Comparison of ENCODE assay signal across 22 cellular contexts in the genomic region with DNA sequence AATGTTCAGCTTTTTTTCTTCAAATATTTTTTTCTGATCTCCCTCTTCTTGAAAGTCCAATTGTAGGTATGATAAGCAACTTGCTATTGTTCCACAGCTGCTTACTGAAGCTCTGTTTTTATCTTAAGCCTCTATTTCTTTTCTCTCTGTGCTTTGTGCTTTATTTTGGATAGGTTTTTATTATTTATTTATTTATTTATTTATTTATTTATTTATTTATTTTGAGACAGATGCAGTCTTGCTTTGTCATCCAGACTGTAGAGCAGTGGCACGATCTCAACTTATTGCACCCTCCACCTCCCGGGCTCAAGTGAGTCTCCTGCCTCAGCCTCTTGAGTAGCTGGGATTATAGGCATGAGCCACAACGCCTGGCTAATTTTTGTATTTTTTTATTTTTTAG.
A peak's percentile ranks its signal among the peaks of the same experiment; 100 is the strongest.
DNase-seq lines count a peak whose midpoint lies in the region; ATAC-seq, FAIRE-seq and TF ChIP-seq lines count a peak whose summit lies in the region.
"Had no signal": no experiment of that assay in that cellular context is flagged by ENCODE, and none has a peak within 500 bp of the region (broad histone marks: within the 10 kb centered on the region; RNA-seq: fewer than 3 reads in every experiment).

No MANE protein-coding gene starts in this region.

- no peak overlapping the region for H3K9ac ChIP-seq in SK-N-SH

- no peak for TF ChIP-seq RAD21 in SK-N-SH (IDR thresholded peaks at IDR 0.05; ENCODE audit: low read length)

- no peak overlapping the region for H3K4me3 ChIP-seq in SK-N-SH (ENCODE audit: low read depth in 2 of 2, low read length in 1 of 2)
- H3K4me3 ChIP-seq in SJSA1 = no peak overlapping the region
- H3K4me3 ChIP-seq in pancreas = no peak overlapping the region

- H3K27ac Mint-ChIP-seq in mesothelial cell of epicardium = peak overlapping the region; percentile 7
- H3K27ac Mint-ChIP-seq: CD4-positive, alpha-beta T cell had no signal

- H3F3A ChIP-seq in SK-N-SH (replicated peaks; ENCODE audit: insufficient read depth) = peaks cover 32% of the 10 kb centered on the region

- DNase-seq in SK-N-SH = no peak
- DNase-seq in SJSA1 (ENCODE audit: low read depth in 1 of 2, low spot score in 2 of 2) = no peak
- DNase-seq in mesothelial cell of epicardium (ENCODE audit: low spot score in 2 of 2, unreplicated experiment in 2 of 2) = no peak
- DNase-seq in NCI-H2029 treated with DMSO at 0.1 percent for 48 hours (lab: John Stamatoyannopoulos, UW) = no peak
- no peak for DNase-seq in frontal cortex (ENCODE audit: low spot score in 2 of 2)
- DNase-seq in pancreas = no peak
- DNase-seq: Caco-2; CD4-positive, alpha-beta T cell; DMS153; GF-D8; Kasumi-1; NCI-H1105; NCI-H1694; NCI-H510A treated with DMSO at 0.1 percent for 48 hours; NCI-H774; RPMI8226; SIG-M5 had no signal

- POLR2A ChIA-PET in SK-N-SH (lab: Yijun Ruan, JAX) = no interaction called here

- no peak overlapping the region for H2AFZ ChIP-seq in SK-N-SH (ENCODE audit: low read depth)

- CTCF ChIA-PET in SK-N-SH (lab: Yijun Ruan, JAX) = no interaction called here

- peaks cover 0 to 12% of the 10 kb centered on the region in 2 experiments for H3K36me3 ChIP-seq in SK-N-SH (replicated peaks in 1 of 2; ENCODE audit: control insufficient read depth in 1 of 2, insufficient read depth in 2 of 2, low read length in 1 of 2)
- H3K36me3 ChIP-seq in SJSA1 = no peaks in the 10 kb centered on the region
- H3K36me3 ChIP-seq in pancreas = no peaks in the 10 kb centered on the region

- peaks cover 38% of the 10 kb centered on the region for H3K4me1 Mint-ChIP-seq in mesothelial cell of epicardium

- H4K20me1 ChIP-seq in SK-N-SH (ENCODE audit: insufficient read depth) = no peaks in the 10 kb centered on the region

- ATAC-seq in SK-N-SH treated with all-trans-retinoic acid at 6 μM for 48 hours (no peak), HG02973 (IDR thresholded peaks at IDR 0.05; ENCODE audit: unreplicated experiment) (no peak), pancreas (no peak)

- no peaks in the 10 kb centered on the region for H3K27me3 ChIP-seq in SK-N-SH (ENCODE audit: insufficient read depth)
- no peaks in the 10 kb centered on the region for H3K27me3 ChIP-seq in SJSA1 (replicated peaks)
- H3K27me3 ChIP-seq in pancreas = no peaks in the 10 kb centered on the region

- WGBS in SK-N-SH (ENCODE audit: low lambda C conversion rate) = 95% methylated on average over 3 of the region's 3 CpGs
- WGBS in pancreas, 2 donors = 88 to 94% methylated on average over 3 of the region's 3 CpGs

- H3K9me3 Mint-ChIP-seq in mesothelial cell of epicardium = peaks cover 4% of the 10 kb centered on the region
- H3K9me3 Mint-ChIP-seq: CD4-positive, alpha-beta T cell; IgD-negative memory B cell had no signal

- H3K4me3 Mint-ChIP-seq in mesothelial cell of epicardium = no peak overlapping the region
- H3K4me3 Mint-ChIP-seq: CD4-positive, alpha-beta T cell; IgD-negative memory B cell had no signal

- no peaks in the 10 kb centered on the region for H3K27me3 Mint-ChIP-seq in mesothelial cell of epicardium (ENCODE audit: low read depth)
- H3K27me3 Mint-ChIP-seq: CD4-positive, alpha-beta T cell; IgD-negative memory B cell had no signal

- FAIRE-seq in frontal cortex (lab: Jason Lieb, UNC) (no peak), pancreas (lab: Jason Lieb, UNC) (no peak)
- FAIRE-seq: HTR-8/SVneo had no signal

- TF ChIP-seq EP300 in SK-N-SH (IDR thresholded peaks at IDR 0.05; ENCODE audit: borderline replicate concordance in 1 of 2, low read depth in 1 of 2, low read length in 1 of 2) = no peak

- H3K36me3 Mint-ChIP-seq in mesothelial cell of epicardium = peaks cover 4% of the 10 kb centered on the region

- H3K27ac ChIP-seq in SK-N-SH (ENCODE audit: low read depth in 2 of 2, low read length in 1 of 2) = peak overlapping the region; percentile 50 to 76; a peak in 3 of 4 replicates
- peak overlapping the region; percentile 78 for H3K27ac ChIP-seq in SJSA1
- H3K27ac ChIP-seq in pancreas = no peak overlapping the region
- H3K27ac ChIP-seq: 22Rv1 had no signal

- H3K4me1 ChIP-seq in SK-N-SH (ENCODE audit: control insufficient read depth in 1 of 2, insufficient read depth in 2 of 2, low read depth in 1 of 2, low read length in 1 of 2) = peaks cover 20 to 32% of the 10 kb centered on the region in 2 experiments
- H3K4me1 ChIP-seq in SJSA1 (replicated peaks) = peaks cover 44% of the 10 kb centered on the region
- H3K4me1 ChIP-seq in pancreas = no peaks in the 10 kb centered on the region
- H3K4me1 ChIP-seq: Caco-2 had no signal

- H3K4me2 ChIP-seq in SK-N-SH = peak overlapping the region; percentile 30; the same call in 1 of the 2 replicates

- intact Hi-C loops in pancreas (cut with DNase I) = no loop called here

- TF ChIP-seq CTCF in SK-N-SH (IDR thresholded peaks at IDR 0.05) (no peak), mesothelial cell of epicardium (IDR thresholded peaks at IDR 0.05; ENCODE audit: unreplicated experiment) (no peak), pancreas (IDR thresholded peaks at IDR 0.05) (no peak)

- peaks cover 11% of the 10 kb centered on the region; the same call in 1 of the 2 replicates for H3K79me2 ChIP-seq in SK-N-SH (ENCODE audit: insufficient read depth)

- no peaks in the 10 kb centered on the region for H3K9me2 ChIP-seq in SK-N-SH

- H3K9me3 ChIP-seq in SK-N-SH (no peaks in the 10 kb centered on the region), SJSA1 (replicated peaks) (no peaks in the 10 kb centered on the region), pancreas (no peaks in the 10 kb centered on the region)
- H3K9me3 ChIP-seq: Caco-2 had no signal

TF ChIP-seq in SK-N-SH, 30 proteins besides CTCF, POLR2A, EP300 and RAD21:
- TF ChIP-seq SMC3 (IDR thresholded peaks at IDR 0.05; ENCODE audit: low read depth, low read length) (no peak), RCOR1 (IDR thresholded peaks at IDR 0.05; ENCODE audit: low read length) (no peak), NRF1 (IDR thresholded peaks at IDR 0.05; ENCODE audit: low read depth, low read length) (no peak), EZH2phosphoT487 (IDR thresholded peaks at IDR 0.05; ENCODE audit: borderline replicate concordance, low read depth) (no peak), NFIC (IDR thresholded peaks at IDR 0.05; ENCODE audit: borderline replicate concordance) (no peak), SIN3A (IDR thresholded peaks at IDR 0.05; ENCODE audit: borderline replicate concordance, low read depth, low read length) (no peak)
- TF ChIP-seq, protein P1, sequence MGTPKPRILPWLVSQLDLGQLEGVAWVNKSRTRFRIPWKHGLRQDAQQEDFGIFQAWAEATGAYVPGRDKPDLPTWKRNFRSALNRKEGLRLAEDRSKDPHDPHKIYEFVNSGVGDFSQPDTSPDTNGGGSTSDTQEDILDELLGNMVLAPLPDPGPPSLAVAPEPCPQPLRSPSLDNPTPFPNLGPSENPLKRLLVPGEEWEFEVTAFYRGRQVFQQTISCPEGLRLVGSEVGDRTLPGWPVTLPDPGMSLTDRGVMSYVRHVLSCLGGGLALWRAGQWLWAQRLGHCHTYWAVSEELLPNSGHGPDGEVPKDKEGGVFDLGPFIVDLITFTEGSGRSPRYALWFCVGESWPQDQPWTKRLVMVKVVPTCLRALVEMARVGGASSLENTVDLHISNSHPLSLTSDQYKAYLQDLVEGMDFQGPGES (IDR thresholded peaks at IDR 0.05; ENCODE audit: low read depth, low read length) = no peak

TF ChIP-seq in SK-N-SH treated with all-trans-retinoic acid at 6 μM for 48 hours, 23 proteins besides CTCF, POLR2A, EP300 and RAD21 (continues in another document):
- TF ChIP-seq, protein P2, sequence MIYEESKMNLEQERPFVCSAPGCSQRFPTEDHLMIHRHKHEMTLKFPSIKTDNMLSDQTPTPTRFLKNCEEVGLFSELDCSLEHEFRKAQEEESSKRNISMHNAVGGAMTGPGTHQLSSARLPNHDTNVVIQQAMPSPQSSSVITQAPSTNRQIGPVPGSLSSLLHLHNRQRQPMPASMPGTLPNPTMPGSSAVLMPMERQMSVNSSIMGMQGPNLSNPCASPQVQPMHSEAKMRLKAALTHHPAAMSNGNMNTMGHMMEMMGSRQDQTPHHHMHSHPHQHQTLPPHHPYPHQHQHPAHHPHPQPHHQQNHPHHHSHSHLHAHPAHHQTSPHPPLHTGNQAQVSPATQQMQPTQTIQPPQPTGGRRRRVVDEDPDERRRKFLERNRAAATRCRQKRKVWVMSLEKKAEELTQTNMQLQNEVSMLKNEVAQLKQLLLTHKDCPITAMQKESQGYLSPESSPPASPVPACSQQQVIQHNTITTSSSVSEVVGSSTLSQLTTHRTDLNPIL (CRISPR knock-in tag; IDR thresholded peaks at IDR 0.05; ENCODE audit: low read depth) = no peak
- no peak for TF ChIP-seq CSDC2 (CRISPR knock-in tag; IDR thresholded peaks at IDR 0.05)
- no peak for TF ChIP-seq ISL1 (CRISPR knock-in tag; IDR thresholded peaks at IDR 0.05)
- no peak for TF ChIP-seq ZFP30 (CRISPR knock-in tag; IDR thresholded peaks at IDR 0.05)
- TF ChIP-seq, protein P3, sequence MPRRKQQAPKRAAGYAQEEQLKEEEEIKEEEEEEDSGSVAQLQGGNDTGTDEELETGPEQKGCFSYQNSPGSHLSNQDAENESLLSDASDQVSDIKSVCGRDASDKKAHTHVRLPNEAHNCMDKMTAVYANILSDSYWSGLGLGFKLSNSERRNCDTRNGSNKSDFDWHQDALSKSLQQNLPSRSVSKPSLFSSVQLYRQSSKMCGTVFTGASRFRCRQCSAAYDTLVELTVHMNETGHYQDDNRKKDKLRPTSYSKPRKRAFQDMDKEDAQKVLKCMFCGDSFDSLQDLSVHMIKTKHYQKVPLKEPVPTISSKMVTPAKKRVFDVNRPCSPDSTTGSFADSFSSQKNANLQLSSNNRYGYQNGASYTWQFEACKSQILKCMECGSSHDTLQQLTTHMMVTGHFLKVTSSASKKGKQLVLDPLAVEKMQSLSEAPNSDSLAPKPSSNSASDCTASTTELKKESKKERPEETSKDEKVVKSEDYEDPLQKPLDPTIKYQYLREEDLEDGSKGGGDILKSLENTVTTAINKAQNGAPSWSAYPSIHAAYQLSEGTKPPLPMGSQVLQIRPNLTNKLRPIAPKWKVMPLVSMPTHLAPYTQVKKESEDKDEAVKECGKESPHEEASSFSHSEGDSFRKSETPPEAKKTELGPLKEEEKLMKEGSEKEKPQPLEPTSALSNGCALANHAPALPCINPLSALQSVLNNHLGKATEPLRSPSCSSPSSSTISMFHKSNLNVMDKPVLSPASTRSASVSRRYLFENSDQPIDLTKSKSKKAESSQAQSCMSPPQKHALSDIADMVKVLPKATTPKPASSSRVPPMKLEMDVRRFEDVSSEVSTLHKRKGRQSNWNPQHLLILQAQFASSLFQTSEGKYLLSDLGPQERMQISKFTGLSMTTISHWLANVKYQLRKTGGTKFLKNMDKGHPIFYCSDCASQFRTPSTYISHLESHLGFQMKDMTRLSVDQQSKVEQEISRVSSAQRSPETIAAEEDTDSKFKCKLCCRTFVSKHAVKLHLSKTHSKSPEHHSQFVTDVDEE (CRISPR knock-in tag; IDR thresholded peaks at IDR 0.05) = no peak
- no peak for TF ChIP-seq ZNF8 (CRISPR knock-in tag; IDR thresholded peaks at IDR 0.05)
- TF ChIP-seq BACH2 (CRISPR knock-in tag; IDR thresholded peaks at IDR 0.05; ENCODE audit: borderline replicate concordance) = no peak
- no peak for TF ChIP-seq RARB (CRISPR knock-in tag; IDR thresholded peaks at IDR 0.05)

Comparison
In these comparisons a context has a peak if more than half of its experiments do, and no peak if none do; other contexts are left out.
1. H3K27ac ChIP-seq: peak in SK-N-SH (2 of 2) and SJSA1 (single experiment); none in pancreas (0 of 4).